Comparison of ENCODE assay signal across 8 cellular contexts in the genomic region with DNA sequence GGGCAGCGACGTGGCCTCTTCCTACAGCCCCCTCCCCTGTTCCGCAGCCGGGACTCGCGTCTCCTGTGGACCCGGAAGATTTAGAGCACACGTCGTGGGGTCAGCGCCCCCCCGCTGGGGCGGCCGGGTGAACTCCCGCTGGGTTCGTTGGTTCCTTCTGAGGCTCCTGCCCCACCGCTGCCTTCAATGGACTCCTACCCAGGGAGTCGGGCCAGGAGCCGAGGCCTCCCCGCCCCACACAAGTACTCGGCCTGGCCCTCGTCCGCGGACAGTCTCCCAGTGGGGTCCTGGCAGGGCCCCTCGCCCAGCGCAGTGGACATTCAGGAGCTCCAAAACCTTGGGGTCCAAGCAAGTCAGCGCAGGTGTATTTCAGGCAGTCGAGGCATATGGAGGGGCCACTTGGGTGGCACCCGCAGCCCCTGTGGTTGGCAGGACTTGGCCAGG. TPM values are rescaled to one million over a fixed set of nuclear protein-coding genes. Genes with fewer than 3 reads are reported as not detected.
DNase-seq lines count a peak whose midpoint lies in the region; ATAC-seq, FAIRE-seq and TF ChIP-seq lines count a peak whose summit lies in the region.

No MANE protein-coding gene starts in this region.

- peak overlapping the region; percentile 87 for H3K4me2 ChIP-seq in PC-9
- H3K4me2 ChIP-seq in endothelial cell of umbilical vein (ENCODE audit: insufficient read depth, low read length): peak overlapping the region; percentile 10

- intact Hi-C loops in PC-9 (cut with micrococcal nuclease; ENCODE audit: unreplicated experiment): loop anchor here (10.0 kb wide), 1 partner anchor 225 kb away; no protein-coding TSS in a partner anchor
- intact Hi-C loops in endothelial cell of umbilical vein (cut with micrococcal nuclease): loop anchor here (2.0 kb wide), 2 partner anchors 25 to 75 kb away; no protein-coding TSS in a partner anchor

- ATAC-seq in HG02798 (IDR thresholded peaks at IDR 0.05; ENCODE audit: poor library complexity, unreplicated experiment): no peak
- no peak for ATAC-seq in GM21360 (IDR thresholded peaks at IDR 0.05; ENCODE audit: unreplicated experiment)

- peaks cover 6% of the 10 kb centered on the region for H3K4me1 Mint-ChIP-seq in neural crest cell

- no peak for TF ChIP-seq POLR2A in endothelial cell of umbilical vein (IDR thresholded peaks at IDR 0.05; ENCODE audit: low read depth, low read length)

- peaks cover 43% of the 10 kb centered on the region for H3F3A ChIP-seq in PC-9 (ENCODE audit: insufficient read depth, low read depth)

- DNase-seq in ELR (ENCODE audit: low read depth) (peak; percentile 62), PC-9 (no peak), endothelial cell of umbilical vein (ENCODE audit: low read depth, low spot score) (no peak), neural crest cell (ENCODE audit: low read depth, low spot score) (no peak), NCI-H524 treated with DMSO at 0.1 percent for 48 hours (lab: John Stamatoyannopoulos, UW) (no peak), dedifferentiated amniotic fluid mesenchymal stem cell (ENCODE audit: extremely low spot score) (no peak)

- no peaks in the 10 kb centered on the region for H3K9me1 ChIP-seq in endothelial cell of umbilical vein (replicated peaks; ENCODE audit: control insufficient read depth, extremely low read depth, insufficient read depth, low read length)

- no peaks in the 10 kb centered on the region for H3K9me2 ChIP-seq in PC-9 (ENCODE audit: insufficient read depth)

- H3K79me2 ChIP-seq in PC-9 (ENCODE audit: low read depth): no peaks in the 10 kb centered on the region
- H3K79me2 ChIP-seq in endothelial cell of umbilical vein (ENCODE audit: control insufficient read depth, insufficient read depth, low read length): no peaks in the 10 kb centered on the region

- H3K36me3 ChIP-seq in PC-9 (ENCODE audit: low read depth): no peaks in the 10 kb centered on the region
- H3K36me3 ChIP-seq in endothelial cell of umbilical vein (ENCODE audit: control insufficient read depth in 2 of 2, extremely low read depth in 1 of 2, insufficient read depth in 2 of 2, low read length in 2 of 2): no peaks in the 10 kb centered on the region

- dilution Hi-C loops in endothelial cell of umbilical vein (cut with MboI; ENCODE audit: extremely low pct_ligation_motif_present, low sequenced_read_pairs): no loop called here

- TF ChIP-seq CTCF in PC-9 (conservative IDR thresholded peaks at IDR 0.05) (no peak), endothelial cell of umbilical vein (IDR thresholded peaks at IDR 0.05; ENCODE audit: extremely low read depth in 1 of 2, insufficient read depth in 1 of 2, low read depth in 1 of 2, low read length in 2 of 2) (no peak), neural crest cell (conservative IDR thresholded peaks at IDR 0.05) (no peak)

- H4K20me1 ChIP-seq in PC-9 (ENCODE audit: insufficient read depth): no peaks in the 10 kb centered on the region
- no peaks in the 10 kb centered on the region for H4K20me1 ChIP-seq in endothelial cell of umbilical vein (replicated peaks; ENCODE audit: control insufficient read depth, extremely low read depth, insufficient read depth, low read length)

- FAIRE-seq in endothelial cell of umbilical vein (lab: Jason Lieb, UNC): no peak

- BruUV-seq in PC-9 (replicated peaks; lab: Mats Ljungman, UMichigan) (no TSS peak), endothelial cell of umbilical vein (replicated peaks; lab: Mats Ljungman, UMichigan) (no TSS peak)

- no peaks in the 10 kb centered on the region for H3K36me3 Mint-ChIP-seq in neural crest cell (ENCODE audit: low read depth)

- H3K27me3 ChIP-seq in PC-9 (ENCODE audit: insufficient read depth, low read depth) (peaks cover 18% of the 10 kb centered on the region), endothelial cell of umbilical vein (ENCODE audit: control insufficient read depth in 2 of 2, insufficient read depth in 2 of 2, low read length in 2 of 2) (peaks cover 0 to 6% of the 10 kb centered on the region in 2 experiments)

- H3K4me1 ChIP-seq in PC-9 (replicated peaks; ENCODE audit: insufficient read depth) (peaks cover 15% of the 10 kb centered on the region), endothelial cell of umbilical vein (ENCODE audit: control insufficient read depth, extremely low read depth, insufficient read depth, low read length) (peaks cover 12% of the 10 kb centered on the region)

- H3K4me3 ChIP-seq in PC-9: peak overlapping the region; percentile 37; the same call in 1 of the 2 replicates
- H3K4me3 ChIP-seq in endothelial cell of umbilical vein (replicated peaks in 1 of 3; ENCODE audit: insufficient read depth in 1 of 3, low read depth in 1 of 3, low read length in 3 of 3): peak overlapping the region in 1 of 3 experiments; percentile 34

- H3K27ac ChIP-seq in PC-9 (no peak overlapping the region), endothelial cell of umbilical vein (ENCODE audit: insufficient read depth, low read depth, low read length) (no peak overlapping the region)

- POLR2A ChIA-PET in PC-9 (lab: Charles Lee; ENCODE audit: unreplicated experiment) (interaction anchor here (0.6 kb wide), 1 partner anchor 33 kb away, joined by 8 read pairs; no protein-coding TSS in a partner anchor), endothelial cell of umbilical vein (lab: Charles Lee) (no interaction called here)

- H3K4me3 Mint-ChIP-seq in neural crest cell: peak overlapping the region; percentile 86

- H3K9me3 Mint-ChIP-seq in neural crest cell: no peaks in the 10 kb centered on the region

- no peak overlapping the region for H3K27ac Mint-ChIP-seq in neural crest cell (ENCODE audit: unreplicated experiment)

- CTCF ChIA-PET in PC-9 (lab: Charles Lee) (interaction anchor here (0.9 kb wide), 1 partner anchor 75 kb away, joined by 13 read pairs; no protein-coding TSS in a partner anchor), endothelial cell of umbilical vein (lab: Charles Lee) (interaction anchor here (1.6 to 2.6 kb wide), 2 partner anchors 55 to 724 kb away, joined by 4 to 29 read pairs; no protein-coding TSS in a partner anchor)

- no peak overlapping the region for H3K9ac ChIP-seq in endothelial cell of umbilical vein (replicated peaks; ENCODE audit: extremely low read depth, insufficient read depth, low read length)

- H2AFZ ChIP-seq in PC-9: peak overlapping the region; percentile 46; the same call in 1 of the 2 replicates
- H2AFZ ChIP-seq in endothelial cell of umbilical vein (ENCODE audit: low read depth, low read length): no peak overlapping the region

- H3K9me3 ChIP-seq in PC-9 (ENCODE audit: insufficient read depth, low read depth): no peaks in the 10 kb centered on the region
- H3K9me3 ChIP-seq in endothelial cell of umbilical vein (replicated peaks; ENCODE audit: control insufficient read depth, insufficient read depth, low read length): no peaks in the 10 kb centered on the region

- H3K27me3 Mint-ChIP-seq in neural crest cell (ENCODE audit: low read depth): peaks cover 56% of the 10 kb centered on the region

TF ChIP-seq in endothelial cell of umbilical vein, 7 proteins besides CTCF, POLR2A, EP300 and RAD21:
- TF ChIP-seq FOS (IDR thresholded peaks at IDR 0.05; ENCODE audit: borderline replicate concordance, insufficient read depth, low read length): no peak
- no peak for TF ChIP-seq JUN (IDR thresholded peaks at IDR 0.05; ENCODE audit: borderline replicate concordance, insufficient read depth, insufficient read length, low read depth)
- TF ChIP-seq POLR2AphosphoS5 (IDR thresholded peaks at IDR 0.05; ENCODE audit: insufficient read depth, low read depth, low read length): no peak
- no peak for TF ChIP-seq EZH2 (IDR thresholded peaks at IDR 0.05; ENCODE audit: borderline replicate concordance, low read depth, low read length, severe bottlenecking)
- TF ChIP-seq, protein P1, sequence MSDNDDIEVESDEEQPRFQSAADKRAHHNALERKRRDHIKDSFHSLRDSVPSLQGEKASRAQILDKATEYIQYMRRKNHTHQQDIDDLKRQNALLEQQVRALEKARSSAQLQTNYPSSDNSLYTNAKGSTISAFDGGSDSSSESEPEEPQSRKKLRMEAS (IDR thresholded peaks at IDR 0.05; ENCODE audit: insufficient read depth, insufficient read length): no peak
- TF ChIP-seq MYC (IDR thresholded peaks at IDR 0.05; ENCODE audit: low read depth, low read length): no peak

RNA-seq across cellular contexts. Expression of a gene that starts 1.2 kb away (rescaled TPM):
- 3.3 and 5.4 TPM in 2 replicates for total RNA-seq in PC-9 (2021)
- total RNA-seq in endothelial cell of umbilical vein: 10.7 and 10.8 TPM in 2 replicates
- polyA plus RNA-seq in endothelial cell of umbilical vein: 2.7 and 3.6 TPM in 2 replicates
- 1.1 and 2.1 TPM in 2 replicates for polyA plus RNA-seq in endothelial cell of umbilical vein (2011; cell fraction: cytosol; rRNA removed)
- polyA plus RNA-seq in endothelial cell of umbilical vein (2011; cell fraction: nucleus; rRNA removed): 2.2 and 3.3 TPM in 2 replicates
- 10.9 and 14.5 TPM in 2 replicates for polyA plus RNA-seq in endothelial cell of umbilical vein (2012)
- polyA minus RNA-seq in endothelial cell of umbilical vein: 3.3 and 4.1 TPM in 2 replicates
- polyA minus RNA-seq in endothelial cell of umbilical vein (2011; cell fraction: cytosol; rRNA and poly(A)+ RNA removed): not detected
- polyA minus RNA-seq in endothelial cell of umbilical vein (2011; cell fraction: nucleus; rRNA and poly(A)+ RNA removed): 0.48 and 1.5 TPM in 2 replicates
- 90.9 and 94.8 TPM in 2 replicates for total RNA-seq in neural crest cell
